40 cellular contexts compared by ENCODE assay signal in the genomic region with DNA sequence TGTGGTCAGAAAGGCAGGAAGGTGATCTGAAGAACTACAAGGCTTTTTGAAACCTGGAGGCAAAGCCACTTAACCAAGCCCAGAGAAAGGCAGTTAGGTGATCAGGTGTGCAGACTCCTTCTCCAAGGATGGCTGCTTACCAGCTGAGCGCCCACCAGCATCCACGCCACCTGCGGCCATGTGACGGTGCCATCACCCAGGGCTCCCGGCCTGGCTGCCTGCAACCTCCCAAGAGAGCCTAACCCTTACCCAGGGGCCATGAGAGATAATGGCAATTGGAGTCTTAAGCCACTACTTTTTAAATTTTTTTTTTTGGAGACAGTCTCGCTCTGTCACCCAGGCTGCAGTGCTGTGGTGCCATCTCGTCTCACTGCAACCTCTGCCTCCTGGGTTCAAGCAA.
"Had no signal": no experiment of that assay in that cellular context is flagged by ENCODE, and none has a peak within 500 bp of the region (broad histone marks: within the 10 kb centered on the region; RNA-seq: fewer than 3 reads in every experiment).

No MANE protein-coding gene starts in this region.

- H3K27ac ChIP-seq: adrenal gland, body of pancreas, brain microvascular endothelial cell, cardiac muscle cell, VCaP had no signal

- FAIRE-seq: astrocyte, bronchial epithelial cell, TTC549 had no signal

- H3K9me3 ChIP-seq: adrenal gland, body of pancreas had no signal

- H3K36me3 Mint-ChIP-seq: activated CD4-positive, alpha-beta memory T cell treated with anti-CD3 and anti-CD28 coated beads for 36 hours; activated naive CD4-positive, alpha-beta T cell treated with anti-CD3 and anti-CD28 coated beads, Interleukin-2, amount 50 U/mL, for 72 hours; activated naive CD8-positive, alpha-beta T cell treated with anti-CD3 and anti-CD28 coated beads for 36 hours had no signal

- H3K9me3 Mint-ChIP-seq: activated naive CD4-positive, alpha-beta T cell treated with anti-CD3 and anti-CD28 coated beads for 36 hours; activated T-helper 1 cell treated with anti-CD3 and anti-CD28 coated beads, Interleukin-12 subunit alpha, Interleukin-12 subunit beta, Interleukin-2, Interleukin-4 antibody, amounts not matched to agents 30 ng/mL and 10 ng/mL and 1 ng/mL, durations not matched to agents 14 hours and 24 hours and 36 hours; activated T-helper 17 cell treated with anti-CD3 and anti-CD28 coated beads, Interleukin-2, amount 50 U/mL, for 72 hours; central memory CD8-positive, alpha-beta T cell; T-helper 1 cell treated with Interleukin-12 subunit alpha and Interleukin-12 subunit beta and Interleukin-4 antibody, amounts not matched to agents 30 μg/mL and 1 μg/mL, for 36 hours; T-helper 2 cell treated with Interferon-gamma antibody and Interleukin-4, amounts not matched to agents 5 μg/mL and 100 μg/mL, for 36 hours had no signal

- ATAC-seq: activated CD8-positive, alpha-beta T cell treated with anti-CD3 and anti-CD28 coated beads for 36 hours; activated naive CD4-positive, alpha-beta T cell treated with anti-CD3 and anti-CD28 coated beads, Interleukin-2, amount 50 U/mL, for 72 hours; activated T-cell treated with anti-CD3 and anti-CD28 coated beads, Interleukin-2, amount 50 U/mL, for 4 hours; activated T-cell treated with anti-CD3 and anti-CD28 coated beads, Interleukin-2, amount 50 U/mL, for 72 hours; activated T-helper 17 cell treated with anti-CD3 and anti-CD28 coated beads, Interleukin-2, amount 50 U/mL, for 72 hours; body of pancreas had no signal

- H3K4me3 ChIP-seq: adrenal gland, body of pancreas, cardiac muscle cell had no signal

- H3K4me1 Mint-ChIP-seq: activated B cell treated with CpG ODN at 0.5 μM for 24 hours; activated CD4-positive, alpha-beta T cell treated with anti-CD3 and anti-CD28 coated beads, Interleukin-2, amount 10 ng/mL, durations not matched to agents 24 days and 14 days; activated naive CD8-positive, alpha-beta T cell treated with anti-CD3 and anti-CD28 coated beads for 36 hours; activated T-helper 17 cell treated with anti-CD3 and anti-CD28 coated beads, Interleukin-2, amount 50 U/mL, for 72 hours; central memory CD8-positive, alpha-beta T cell had no signal

- DNase-seq: activated B cell treated with CpG ODN at 0.5 μM for 24 hours; activated CD4-positive, alpha-beta memory T cell treated with anti-CD3 and anti-CD28 coated beads for 36 hours; activated CD4-positive, alpha-beta T cell treated with anti-CD3 and anti-CD28 coated beads for 4 hours; activated CD4-positive, alpha-beta T cell treated with anti-CD3 and anti-CD28 coated beads, Interleukin-2, amount 10 ng/mL, durations not matched to agents 24 days and 14 days; activated CD4-positive, alpha-beta T cell treated with anti-CD3 and anti-CD28 coated beads, Interleukin-2, amount 50 U/mL, for 1 hour; activated CD4-positive, alpha-beta T cell treated with anti-CD3 and anti-CD28 coated beads, Interleukin-2, amount 50 U/mL, for 4 hours; activated CD4-positive, CD25-positive, alpha-beta regulatory T cell treated with anti-CD3 and anti-CD28 coated beads, Interleukin-2, amount 50 U/mL, for 72 hours; activated CD8-positive, alpha-beta memory T cell treated with anti-CD3 and anti-CD28 coated beads, Interleukin-2, amount 50 U/mL, for 4 hours; activated CD8-positive, alpha-beta T cell treated with anti-CD3 and anti-CD28 coated beads for 36 hours; activated effector memory CD4-positive, alpha-beta T cell treated with anti-CD3 and anti-CD28 coated beads, Interleukin-2, amount 50 U/mL, for 16 hours; activated gamma-delta T cell treated with Interleukin-2 at 50 U/mL for 16 hours; activated naive CD4-positive, alpha-beta T cell; activated naive CD4-positive, alpha-beta T cell treated with anti-CD3 and anti-CD28 coated beads for 36 hours; activated naive CD4-positive, alpha-beta T cell treated with anti-CD3 and anti-CD28 coated beads, Interleukin-2, amount 50 U/mL, for 16 hours; activated naive CD8-positive, alpha-beta T cell treated with anti-CD3 and anti-CD28 coated beads for 36 hours; activated T-cell treated with anti-CD3 and anti-CD28 coated beads for 4 hours; activated T-cell treated with anti-CD3 and anti-CD28 coated beads, Interleukin-2, amount 50 U/mL, for 1 hour; activated T-cell treated with anti-CD3 and anti-CD28 coated beads, Interleukin-2, amount 50 U/mL, for 4 hours; activated T-cell treated with anti-CD3 and anti-CD28 coated beads, Interleukin-2, amount 50 U/mL, for 72 hours; adrenal gland; amniotic stem cell; aorta; body of pancreas; brain microvascular endothelial cell; caudate nucleus; cerebellar nuclear complex; T-helper 1 cell; T-helper 2 cell; T-helper 9 cell had no signal

- H3K4me3 Mint-ChIP-seq: activated B cell treated with CpG ODN at 0.5 μM for 24 hours; activated CD4-positive, alpha-beta memory T cell treated with anti-CD3 and anti-CD28 coated beads for 36 hours; activated CD4-positive, alpha-beta T cell treated with anti-CD3 and anti-CD28 coated beads, Interleukin-2, amount 10 ng/mL, durations not matched to agents 24 days and 14 days; activated CD8-positive, alpha-beta T cell treated with anti-CD3 and anti-CD28 coated beads for 36 hours; activated naive CD4-positive, alpha-beta T cell treated with anti-CD3 and anti-CD28 coated beads for 36 hours; activated naive CD8-positive, alpha-beta T cell treated with anti-CD3 and anti-CD28 coated beads for 36 hours; activated T-cell treated with anti-CD3 and anti-CD28 coated beads, Interleukin-2, amount 50 U/mL, for 4 hours; activated T-cell treated with anti-CD3 and anti-CD28 coated beads, Interleukin-2, amount 50 U/mL, for 72 hours; activated T-helper 1 cell treated with anti-CD3 and anti-CD28 coated beads, Interleukin-12 subunit alpha, Interleukin-12 subunit beta, Interleukin-2, Interleukin-4 antibody, amounts not matched to agents 30 ng/mL and 10 ng/mL and 1 ng/mL, durations not matched to agents 14 hours and 24 hours and 36 hours; activated T-helper 17 cell treated with anti-CD3 and anti-CD28 coated beads, Interleukin-2, amount 50 U/mL, for 72 hours; central memory CD8-positive, alpha-beta T cell; T-helper 1 cell treated with Interleukin-12 subunit alpha and Interleukin-12 subunit beta and Interleukin-4 antibody, amounts not matched to agents 30 μg/mL and 1 μg/mL, for 36 hours; T-helper 2 cell treated with Interferon-gamma antibody and Interleukin-4, amounts not matched to agents 5 μg/mL and 100 μg/mL, for 36 hours had no signal

- H3K27me3 ChIP-seq: adrenal gland, body of pancreas, brain microvascular endothelial cell, cardiac muscle cell had no signal

- H3K27ac Mint-ChIP-seq: activated B cell treated with CpG ODN at 0.5 μM for 24 hours; activated CD4-positive, alpha-beta memory T cell treated with anti-CD3 and anti-CD28 coated beads for 36 hours; activated CD4-positive, alpha-beta T cell treated with anti-CD3 and anti-CD28 coated beads, Interleukin-2, amount 10 ng/mL, durations not matched to agents 24 days and 14 days; activated CD8-positive, alpha-beta T cell treated with anti-CD3 and anti-CD28 coated beads for 36 hours; activated naive CD4-positive, alpha-beta T cell treated with anti-CD3 and anti-CD28 coated beads for 36 hours; activated naive CD4-positive, alpha-beta T cell treated with anti-CD3 and anti-CD28 coated beads, Interleukin-2, amount 50 U/mL, for 72 hours; activated naive CD8-positive, alpha-beta T cell treated with anti-CD3 and anti-CD28 coated beads for 36 hours; activated T-cell treated with anti-CD3 and anti-CD28 coated beads, Interleukin-2, amount 50 U/mL, for 72 hours; activated T-helper 1 cell treated with anti-CD3 and anti-CD28 coated beads, Interleukin-12 subunit alpha, Interleukin-12 subunit beta, Interleukin-2, Interleukin-4 antibody, amounts not matched to agents 30 ng/mL and 10 ng/mL and 1 ng/mL, durations not matched to agents 14 hours and 24 hours and 36 hours; activated T-helper 17 cell treated with anti-CD3 and anti-CD28 coated beads, Interleukin-2, amount 50 U/mL, for 72 hours; T-helper 1 cell treated with Interleukin-12 subunit alpha and Interleukin-12 subunit beta and Interleukin-4 antibody, amounts not matched to agents 30 μg/mL and 1 μg/mL, for 36 hours; T-helper 2 cell treated with Interferon-gamma antibody and Interleukin-4, amounts not matched to agents 5 μg/mL and 100 μg/mL, for 36 hours had no signal

- H3K4me1 ChIP-seq: adrenal gland, body of pancreas had no signal

- H3K36me3 ChIP-seq: adrenal gland, brain microvascular endothelial cell, cardiac muscle cell had no signal
